ENCODE assay signal across 8 cellular contexts in genomic region chr19:47723573-47723923, GRCh38. TPM values are rescaled to one million over a fixed set of nuclear protein-coding genes. Genes with fewer than 3 reads are reported as not detected.
DNase-seq lines count a peak whose midpoint lies in the region; ATAC-seq and TF ChIP-seq lines count a peak whose summit lies in the region.

No MANE protein-coding gene starts in this region.

- TF ChIP-seq POLR2A in uterus (IDR thresholded peaks at IDR 0.05): no peak

- intact Hi-C loops in activated CD4-positive, alpha-beta memory T cell treated with anti-CD3 and anti-CD28 coated beads for 36 hours (cut with micrococcal nuclease): loop anchor here (1.0 kb wide), 1 partner anchor 20 kb away; no protein-coding TSS in a partner anchor
- intact Hi-C loops in uterus (cut with DNase I; ENCODE audit: low total_unique reads): no loop called here

- H3K36me3 Mint-ChIP-seq in activated CD4-positive, alpha-beta memory T cell treated with anti-CD3 and anti-CD28 coated beads for 36 hours: no peaks in the 10 kb centered on the region
- no peaks in the 10 kb centered on the region for H3K36me3 Mint-ChIP-seq in activated CD8-positive, alpha-beta memory T cell treated with anti-CD3 and anti-CD28 coated beads, Interleukin-2, amount 10 ng/mL, durations not matched to agents 7 days and 5 days

- CTCF ChIA-PET in AG04450 (lab: Charles Lee): interaction anchor here (0.6 to 3.3 kb wide), 4 partner anchors 11 to 997 kb away, joined by 3 to 28 read pairs (median 4); partner anchors contain the start of gene EHD2
- CTCF ChIA-PET in activated CD4-positive, alpha-beta memory T cell treated with anti-CD3 and anti-CD28 coated beads for 36 hours (lab: Charles Lee): interaction anchor here (1.0 to 3.7 kb wide), 6 partner anchors 11 to 287 kb away, joined by 3 to 28 read pairs (median 7); partner anchors contain the start of genes EHD2 and KPTN
- CTCF ChIA-PET in activated CD8-positive, alpha-beta memory T cell treated with anti-CD3 and anti-CD28 coated beads, Interleukin-2, amount 10 ng/mL, durations not matched to agents 7 days and 5 days (lab: Charles Lee): interaction anchor here (0.6 to 3.3 kb wide), 9 partner anchors 9 to 294 kb away, joined by 3 to 18 read pairs (median 4); partner anchors contain the start of genes EHD2 and NOP53

- H3K27ac Mint-ChIP-seq in activated CD4-positive, alpha-beta memory T cell treated with anti-CD3 and anti-CD28 coated beads for 36 hours: peak overlapping the region; percentile 51
- H3K27ac Mint-ChIP-seq in activated CD8-positive, alpha-beta memory T cell treated with anti-CD3 and anti-CD28 coated beads, Interleukin-2, amount 10 ng/mL, durations not matched to agents 7 days and 5 days: no peak overlapping the region

- POLR2A ChIA-PET in AG04450 (lab: Yijun Ruan, JAX): interaction anchor here (0.6 to 5.9 kb wide), 7 partner anchors 8 to 27 kb away, joined by 3 to 36 read pairs (median 4); no protein-coding TSS in a partner anchor
- POLR2A ChIA-PET in activated CD4-positive, alpha-beta memory T cell treated with anti-CD3 and anti-CD28 coated beads for 36 hours (lab: Charles Lee): interaction anchor here (1.3 kb wide), 1 partner anchor 18 kb away, joined by 5 read pairs; no protein-coding TSS in a partner anchor

- ATAC-seq in activated CD8-positive, alpha-beta memory T cell treated with anti-CD3 and anti-CD28 coated beads, Interleukin-2, amount 10 ng/mL, durations not matched to agents 7 days and 5 days: no peak

- H3K4me1 Mint-ChIP-seq in activated CD4-positive, alpha-beta memory T cell treated with anti-CD3 and anti-CD28 coated beads for 36 hours (ENCODE audit: low read depth): peaks cover 3% of the 10 kb centered on the region
- peaks cover 4% of the 10 kb centered on the region for H3K4me1 Mint-ChIP-seq in activated CD8-positive, alpha-beta memory T cell treated with anti-CD3 and anti-CD28 coated beads, Interleukin-2, amount 10 ng/mL, durations not matched to agents 7 days and 5 days

- peaks cover 0 to 5% of the 10 kb centered on the region in 2 donors for H3K4me1 ChIP-seq in uterus

- DNase-seq in AG04450 (ENCODE audit: low read depth, low spot score) (no peak), KG1 (lab: John Stamatoyannopoulos, UW) (peak; percentile 10), islet precursor cell (peak; percentile 78), uterus (peak; percentile 74 to 82), ureter (ENCODE audit: low spot score) (no peak), HuH-7 (ENCODE audit: low spot score) (no peak)
- DNase-seq in activated CD4-positive, alpha-beta memory T cell treated with anti-CD3 and anti-CD28 coated beads for 36 hours: peak; percentile 60
- no peak for DNase-seq in activated CD8-positive, alpha-beta memory T cell treated with anti-CD3 and anti-CD28 coated beads, Interleukin-2, amount 10 ng/mL, durations not matched to agents 7 days and 5 days

- peaks cover 18% of the 10 kb centered on the region for H3K27me3 Mint-ChIP-seq in activated CD4-positive, alpha-beta memory T cell treated with anti-CD3 and anti-CD28 coated beads for 36 hours
- peaks cover 7% of the 10 kb centered on the region for H3K27me3 Mint-ChIP-seq in activated CD8-positive, alpha-beta memory T cell treated with anti-CD3 and anti-CD28 coated beads, Interleukin-2, amount 10 ng/mL, durations not matched to agents 7 days and 5 days

- H3K9me3 Mint-ChIP-seq in activated CD4-positive, alpha-beta memory T cell treated with anti-CD3 and anti-CD28 coated beads for 36 hours: no peaks in the 10 kb centered on the region
- H3K9me3 Mint-ChIP-seq in activated CD8-positive, alpha-beta memory T cell treated with anti-CD3 and anti-CD28 coated beads, Interleukin-2, amount 10 ng/mL, durations not matched to agents 7 days and 5 days (ENCODE audit: low read depth): no peaks in the 10 kb centered on the region

- H3K36me3 ChIP-seq in uterus: no peaks in the 10 kb centered on the region

- no peak for TF ChIP-seq CTCF in AG04450 (IDR thresholded peaks at IDR 0.05; ENCODE audit: low read depth, low read length)
- TF ChIP-seq CTCF in uterus (IDR thresholded peaks at IDR 0.05): no peak

- H3K27ac ChIP-seq in AG04450 (ENCODE audit: low read depth, low read length) (peak overlapping the region; percentile 92), uterus (peak overlapping the region; percentile 75 to 96)

- H3K4me3 Mint-ChIP-seq in activated CD4-positive, alpha-beta memory T cell treated with anti-CD3 and anti-CD28 coated beads for 36 hours: peak overlapping the region; percentile 35
- no peak overlapping the region for H3K4me3 Mint-ChIP-seq in activated CD8-positive, alpha-beta memory T cell treated with anti-CD3 and anti-CD28 coated beads, Interleukin-2, amount 10 ng/mL, durations not matched to agents 7 days and 5 days

- H3K9me3 ChIP-seq in AG04450 (ENCODE audit: control insufficient read depth, insufficient read depth, low read length) (peaks cover 9% of the 10 kb centered on the region; the same call in 1 of the 2 replicates), uterus (no peaks in the 10 kb centered on the region)

- H3K27me3 ChIP-seq in AG04450 (ENCODE audit: control insufficient read depth, insufficient read depth, low read length) (no peaks in the 10 kb centered on the region), uterus (no peaks in the 10 kb centered on the region)

- no peak overlapping the region for H3K4me3 ChIP-seq in AG04450 (ENCODE audit: low read depth, low read length)
- peak overlapping the region; percentile 16 to 17 for H3K4me3 ChIP-seq in uterus

RNA-seq across cellular contexts. Expression of gene EHD2, which starts 10.3 kb away (rescaled TPM):
- 84.0 and 126 TPM in 2 replicates for polyA plus RNA-seq in AG04450 (2011; rRNA removed)
- 80.7 and 92.5 TPM in 2 replicates for polyA minus RNA-seq in AG04450 (2011; rRNA and poly(A)+ RNA removed)
- 1 to 10 TPM in 1 of 2 experiments, under 1 TPM in 1; 0.81 to 1.6 TPM for total RNA-seq in activated CD4-positive, alpha-beta memory T cell treated with anti-CD3 and anti-CD28 coated beads for 36 hours
- total RNA-seq in uterus (100 to 1,000 TPM in 1 of 4 donors, 10 to 100 TPM in 3; 72.0 to 198 (median 82.9) TPM), ureter (126 TPM)
- total RNA-seq in activated CD8-positive, alpha-beta memory T cell treated with anti-CD3 and anti-CD28 coated beads, Interleukin-2, amount 10 ng/mL, durations not matched to agents 7 days and 5 days: under 1 TPM in 1 of 2 experiments, not detected in 1; 0.07 TPM

RNA-seq across cellular contexts. Expression of gene NOP53, which starts 21.8 kb away (rescaled TPM):
- 114 and 123 TPM in 2 replicates for polyA plus RNA-seq in AG04450 (2011; rRNA removed)
- 45.4 and 46.5 TPM in 2 replicates for polyA minus RNA-seq in AG04450 (2011; rRNA and poly(A)+ RNA removed)
- 100 to 1,000 TPM; 259 to 268 TPM for total RNA-seq in activated CD4-positive, alpha-beta memory T cell treated with anti-CD3 and anti-CD28 coated beads for 36 hours
- total RNA-seq in uterus (100 to 1,000 TPM; 116 to 555 (median 444) TPM), ureter (450 TPM)
- total RNA-seq in activated CD8-positive, alpha-beta memory T cell treated with anti-CD3 and anti-CD28 coated beads, Interleukin-2, amount 10 ng/mL, durations not matched to agents 7 days and 5 days: 100 to 1,000 TPM; 225 to 227 TPM

RNA-seq across cellular contexts. Expression of gene SELENOW, which starts 55.0 kb away (rescaled TPM):
- polyA plus RNA-seq in AG04450 (2011; rRNA removed): 177 and 221 TPM in 2 replicates
- 41.9 and 49.2 TPM in 2 replicates for polyA minus RNA-seq in AG04450 (2011; rRNA and poly(A)+ RNA removed)
- 100 to 1,000 TPM; 162 to 174 TPM for total RNA-seq in activated CD4-positive, alpha-beta memory T cell treated with anti-CD3 and anti-CD28 coated beads for 36 hours
- 1,000 to 10,000 TPM in 1 of 4 donors, 100 to 1,000 TPM in 3; 173 to 1,323 (median 512) TPM for total RNA-seq in uterus
- 404 TPM for total RNA-seq in ureter
- total RNA-seq in activated CD8-positive, alpha-beta memory T cell treated with anti-CD3 and anti-CD28 coated beads, Interleukin-2, amount 10 ng/mL, durations not matched to agents 7 days and 5 days: 100 to 1,000 TPM in 1 of 2 experiments, 10 to 100 TPM in 1; 94.2 to 133 TPM

Comparison
In these comparisons a context has a peak if more than half of its experiments do, and no peak if none do; other contexts are left out.
1. DNase-seq: peak in KG1 (single experiment), activated CD4-positive, alpha-beta memory T cell treated with anti-CD3 and anti-CD28 coated beads for 36 hours (single experiment), islet precursor cell (single experiment) and uterus (2 of 2); none in AG04450 (single experiment), ureter (single experiment), HuH-7 (single experiment) and activated CD8-positive, alpha-beta memory T cell treated with anti-CD3 and anti-CD28 coated beads, Interleukin-2, amount 10 ng/mL, durations not matched to agents 7 days and 5 days (single experiment).
2. RNA of gene EHD2, which starts 10.3 kb away (total RNA-seq): 126 TPM in ureter (single experiment) and 72.0 to 198 TPM in uterus; 0.81 to 1.6 TPM in activated CD4-positive, alpha-beta memory T cell treated with anti-CD3 and anti-CD28 coated beads for 36 hours and 0.07 TPM in activated CD8-positive, alpha-beta memory T cell treated with anti-CD3 and anti-CD28 coated beads, Interleukin-2, amount 10 ng/mL, durations not matched to agents 7 days and 5 days; every median in the first group is over 10 times any median in the second.